In genomic region chr9:14170392-14170931, GRCh38 we compare ENCODE assay signal across 28 cellular contexts.
DNase-seq lines count a peak whose midpoint lies in the region; ATAC-seq, FAIRE-seq and TF ChIP-seq lines count a peak whose summit lies in the region.
"Had no signal": no experiment of that assay in that cellular context is flagged by ENCODE, and none has a peak within 500 bp of the region (broad histone marks: within the 10 kb centered on the region; RNA-seq: fewer than 3 reads in every experiment).

No MANE protein-coding gene starts in this region.

- no peaks in the 10 kb centered on the region for H3K36me3 ChIP-seq in mesendoderm (ENCODE audit: control insufficient read depth, insufficient read depth, low read length)
- no peaks in the 10 kb centered on the region for H3K36me3 ChIP-seq in colonic mucosa
- no peaks in the 10 kb centered on the region for H3K36me3 ChIP-seq in HepG2 (replicated peaks in 1 of 2; ENCODE audit: control insufficient read depth in 1 of 2, insufficient read depth in 2 of 2, low read length in 2 of 2)
- H3K36me3 ChIP-seq: transverse colon had no signal

- H3K4ac ChIP-seq in mesendoderm (ENCODE audit: low read depth, low read length), result no peak overlapping the region

- H3K18ac ChIP-seq in mesendoderm (ENCODE audit: low read length), result no peak overlapping the region

- ATAC-seq in GM18498 (IDR thresholded peaks at IDR 0.05; ENCODE audit: unreplicated experiment), result peak; percentile 46
- ATAC-seq in GM19463 (IDR thresholded peaks at IDR 0.05; ENCODE audit: unreplicated experiment), result peak; percentile 53
- ATAC-seq in HepG2, result no peak
- ATAC-seq: body of pancreas; CD8-positive, alpha-beta T cell had no signal

- H3K23ac ChIP-seq in mesendoderm (ENCODE audit: low read length), result no peak overlapping the region

- no peaks in the 10 kb centered on the region for H3K79me1 ChIP-seq in mesendoderm (ENCODE audit: low read length)

- TF ChIP-seq POLR2A in HepG2 (IDR thresholded peaks at IDR 0.05; ENCODE audit: insufficient read depth in 1 of 2, low read depth in 2 of 2, low read length in 2 of 2), result no peak

- no peak for TF ChIP-seq RAD21 in HepG2 (CRISPR knock-in tag; IDR thresholded peaks at IDR 0.05)

- no peak overlapping the region for H2BK120ac ChIP-seq in mesendoderm (ENCODE audit: low read depth, low read length)

- H3K9me3 ChIP-seq in colonic mucosa (no peaks in the 10 kb centered on the region), HepG2 (ENCODE audit: low read length) (no peaks in the 10 kb centered on the region)
- H3K9me3 ChIP-seq: body of pancreas, transverse colon had no signal

- no TSS peak for BruUV-seq in HepG2 (replicated peaks; lab: Mats Ljungman, UMichigan)

- FAIRE-seq in HepG2 (lab: Jason Lieb, UNC), result no peak
- FAIRE-seq: GM12878, H1 had no signal

- no peak overlapping the region for H4K5ac ChIP-seq in mesendoderm (ENCODE audit: low read length)

- no peak overlapping the region for H4K8ac ChIP-seq in mesendoderm (ENCODE audit: low read depth, low read length)

- peak; percentile 45 for DNase-seq in NCI-H226
- DNase-seq in epithelial cell of esophagus (ENCODE audit: low read depth), result peak; percentile 65
- DNase-seq in mesendoderm, result no peak
- no peak for DNase-seq in colonic mucosa
- DNase-seq in HepG2 (ENCODE audit: low spot score), result no peak
- DNase-seq in GM03348 (ENCODE audit: low spot score), result no peak
- DNase-seq: ACHN; activated CD4-positive, CD25-positive, alpha-beta regulatory T cell; activated gamma-delta T cell treated with Interleukin-2 at 50 U/mL for 16 hours; activated T-cell treated with anti-CD3 and anti-CD28 coated beads, Interleukin-2, amount 50 U/mL, for 48 hours; body of pancreas; CD8-positive, alpha-beta T cell; cerebellar nuclear complex; dorsolateral prefrontal cortex; HFFc6; hypothalamus; immature natural killer cell; NCI-H1694 treated with DMSO at 0.1 percent for 48 hours; NCI-H510A treated with DMSO at 0.1 percent for 48 hours; OCI-M1; Right ventricle myocardium superior; stimulated activated CD4-positive, alpha-beta T cell treated with anti-CD3 and anti-CD28 coated beads, Interleukin-15, amount 100 ng/mL, for 24 hours; stimulated activated CD4-positive, alpha-beta T cell treated with anti-CD3 and anti-CD28 coated beads, Interleukin-4, amount 100 ng/mL, for 4 hours; transverse colon had no signal

- TF ChIP-seq CTCF in epithelial cell of esophagus (IDR thresholded peaks at IDR 0.05; ENCODE audit: insufficient read depth, low read depth, low read length, missing control alignments), result no peak
- TF ChIP-seq CTCF in colonic mucosa (IDR thresholded peaks at IDR 0.05), result no peak
- TF ChIP-seq CTCF in HepG2 (CRISPR knock-in tag; IDR thresholded peaks at IDR 0.05), result no peak

- H2BK15ac ChIP-seq in mesendoderm (replicated peaks; ENCODE audit: low read depth), result no peak overlapping the region

- H3K56ac ChIP-seq in mesendoderm (ENCODE audit: low read length), result no peak overlapping the region

- H3K4me3 ChIP-seq in epithelial cell of esophagus (ENCODE audit: low read length), result no peak overlapping the region
- H3K4me3 ChIP-seq in mesendoderm (ENCODE audit: low read length), result no peak overlapping the region
- H3K4me3 ChIP-seq in colonic mucosa, result no peak overlapping the region
- no peak overlapping the region for H3K4me3 ChIP-seq in HepG2 (replicated peaks in 1 of 3; ENCODE audit: insufficient read depth in 1 of 3, low read depth in 2 of 3, low read length in 3 of 3)
- H3K4me3 ChIP-seq: body of pancreas, dorsolateral prefrontal cortex, GM12878, transverse colon had no signal

- WGBS in mesendoderm (ENCODE audit: extremely low coverage, insufficient coverage, low lambda C conversion rate), result no CpG with 5 or more reads among the region's 2 CpGs
- WGBS in HepG2 (ENCODE audit: low lambda C conversion rate), result 36% methylated on average over 1 of the region's 2 CpGs

- H2AFZ ChIP-seq in HepG2 (ENCODE audit: low read length), result no peak overlapping the region

- in situ Hi-C loops in HepG2 (cut with HindIII; ENCODE audit: extremely low pct_ligation_motif_present, low pct_unique_long_range_greater_than_20kb), result no loop called here

- H2AK5ac ChIP-seq in mesendoderm (ENCODE audit: low read length), result no peak overlapping the region

- H3K27ac ChIP-seq in mesendoderm (ENCODE audit: low read depth, low read length) (no peak overlapping the region), colonic mucosa (no peak overlapping the region), HepG2 (ENCODE audit: extremely low read length, insufficient read depth, low read length) (no peak overlapping the region)
- H3K27ac ChIP-seq: body of pancreas, transverse colon had no signal

- H4K20me1 ChIP-seq in HepG2 (ENCODE audit: insufficient read depth, low read length), result no peaks in the 10 kb centered on the region

- intact Hi-C loops in colonic mucosa (cut with DNase I) (no loop called here), HepG2 (cut with micrococcal nuclease; ENCODE audit: unreplicated experiment) (no loop called here)

- TF ChIP-seq EP300 in HepG2 (IDR thresholded peaks at IDR 0.05; ENCODE audit: low read depth in 2 of 2, low read length in 2 of 2) (no peak), HepG2 (CRISPR knock-in tag; IDR thresholded peaks at IDR 0.05; ENCODE audit: borderline replicate concordance) (no peak)

- no peak overlapping the region for H2BK5ac ChIP-seq in mesendoderm (ENCODE audit: low read length)

- H3K4me1 ChIP-seq in mesendoderm (ENCODE audit: control insufficient read depth, low read depth, low read length) (no peaks in the 10 kb centered on the region), colonic mucosa (no peaks in the 10 kb centered on the region), HepG2 (ENCODE audit: insufficient read depth, low read length) (no peaks in the 10 kb centered on the region)
- H3K4me1 ChIP-seq: transverse colon had no signal

- H3K27me3 ChIP-seq in mesendoderm (ENCODE audit: insufficient read depth, low read length, poor library complexity), result no peaks in the 10 kb centered on the region
- H3K27me3 ChIP-seq in colonic mucosa, result no peaks in the 10 kb centered on the region
- H3K27me3 ChIP-seq in HepG2 (ENCODE audit: control insufficient read depth in 1 of 2, insufficient read depth in 2 of 2, low read length in 2 of 2), result no peaks in the 10 kb centered on the region
- H3K27me3 ChIP-seq: body of pancreas, dorsolateral prefrontal cortex, transverse colon had no signal

- CTCF ChIA-PET in HepG2 (lab: Yijun Ruan, JAX; ENCODE audit: low intra/inter-chr PET ratio, low total read pairs), result no interaction called here

- no peak overlapping the region for H3K4me2 ChIP-seq in mesendoderm (ENCODE audit: low read length)
- no peak overlapping the region for H3K4me2 ChIP-seq in HepG2 (ENCODE audit: low read depth, low read length)

- H3K9ac ChIP-seq in mesendoderm (ENCODE audit: low read length) (no peak overlapping the region), colonic mucosa (ENCODE audit: low read depth in 2 of 2, low read length in 2 of 2) (no peak overlapping the region), HepG2 (ENCODE audit: insufficient read depth, low read depth, low read length) (no peak overlapping the region)

- POLR2A ChIA-PET in HepG2 (lab: Yijun Ruan, JAX), result no interaction called here

- H3K79me2 ChIP-seq in mesendoderm (ENCODE audit: control insufficient read depth, insufficient read depth, low read length) (no peaks in the 10 kb centered on the region), HepG2 (ENCODE audit: insufficient read depth, low read length) (no peaks in the 10 kb centered on the region)

TF ChIP-seq in HepG2, 621 proteins besides CTCF, POLR2A, EP300 and RAD21:
- TF ChIP-seq HOXA5 (CRISPR knock-in tag; IDR thresholded peaks at IDR 0.05) (no peak), ZNF550 (CRISPR knock-in tag; IDR thresholded peaks at IDR 0.05; ENCODE audit: borderline replicate concordance) (no peak), ZNF251 (CRISPR knock-in tag; IDR thresholded peaks at IDR 0.05) (no peak), ZNF343 (CRISPR knock-in tag; IDR thresholded peaks at IDR 0.05) (no peak), MTA3 (CRISPR knock-in tag; IDR thresholded peaks at IDR 0.05) (no peak), ADNP (CRISPR knock-in tag; IDR thresholded peaks at IDR 0.05) (no peak), ZNF326 (CRISPR knock-in tag; IDR thresholded peaks at IDR 0.05; ENCODE audit: borderline replicate concordance) (no peak), GTF3A (CRISPR knock-in tag; conservative IDR thresholded peaks at IDR 0.05) (no peak)
TF ChIP-seq in HepG2: peak in this region for 0.

Comparison
In these comparisons a context has a peak if more than half of its experiments do, and no peak if none do; other contexts are left out.
1. DNase-seq: peak in NCI-H226 (single experiment) and epithelial cell of esophagus (single experiment); none in mesendoderm (single experiment), colonic mucosa (single experiment), HepG2 (single experiment) and GM03348 (single experiment).